In the genomic region with DNA sequence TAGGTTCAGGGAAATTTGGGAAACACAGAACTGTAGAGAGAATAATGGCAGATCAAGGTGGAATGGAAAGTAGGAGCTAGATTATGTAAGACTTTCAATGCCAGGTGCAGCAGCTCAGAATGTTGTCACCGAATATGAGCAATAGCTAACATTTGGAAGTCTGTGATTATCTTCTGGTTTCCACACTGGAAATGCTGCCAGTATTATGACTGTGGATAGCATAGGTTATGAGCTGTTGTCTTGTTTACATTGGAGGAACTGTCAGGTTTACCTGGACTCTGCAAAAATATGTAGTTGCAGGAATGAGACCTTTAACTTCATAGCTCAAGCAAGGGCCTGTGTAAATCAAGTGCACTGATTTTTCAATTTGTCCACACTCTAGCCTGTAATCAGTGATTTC, we compare ENCODE assay signal across 32 cellular contexts.
"Had no signal": no experiment of that assay in that cellular context is flagged by ENCODE, and none has a peak within 500 bp of the region (broad histone marks: within the 10 kb centered on the region; RNA-seq: fewer than 3 reads in every experiment).

No MANE protein-coding gene starts in this region.

- H3K9me3 ChIP-seq: adrenal gland, breast epithelium, colonic mucosa, gastrocnemius medialis, heart left ventricle had no signal

- H3K27ac ChIP-seq: adrenal gland, breast epithelium, cardiac muscle cell, colonic mucosa, foreskin keratinocyte, gastrocnemius medialis, heart left ventricle had no signal

- H3K27me3 ChIP-seq: cardiac muscle cell, colonic mucosa, foreskin keratinocyte, gastrocnemius medialis had no signal

- H3K36me3 ChIP-seq: adrenal gland, breast epithelium, cardiac muscle cell, colonic mucosa, gastrocnemius medialis, heart left ventricle had no signal

- H3K4me3 ChIP-seq: adrenal gland, breast epithelium, cardiac muscle cell, colonic mucosa, gastrocnemius medialis, heart left ventricle had no signal

- H3K4me1 ChIP-seq: adrenal gland, breast epithelium, colonic mucosa, foreskin keratinocyte, gastrocnemius medialis, heart left ventricle had no signal

- FAIRE-seq: endometrium had no signal

- DNase-seq: activated CD4-positive, alpha-beta memory T cell treated with anti-CD3 and anti-CD28 coated beads for 36 hours; activated CD4-positive, alpha-beta T cell treated with anti-CD3 and anti-CD28 coated beads for 36 hours; activated CD4-positive, alpha-beta T cell treated with anti-CD3 and anti-CD28 coated beads, Interleukin-2, amount 10 ng/mL, durations not matched to agents 24 days and 14 days; activated CD4-positive, CD25-positive, alpha-beta regulatory T cell; activated CD4-positive, CD25-positive, alpha-beta regulatory T cell treated with anti-CD3 and anti-CD28 coated beads, Interleukin-2, amount 50 U/mL, for 72 hours; activated CD8-positive, alpha-beta memory T cell treated with anti-CD3 and anti-CD28 coated beads, Interleukin-2, amount 10 ng/mL, durations not matched to agents 7 days and 5 days; activated CD8-positive, alpha-beta memory T cell treated with anti-CD3 and anti-CD28 coated beads, Interleukin-2, amount 50 U/mL, for 4 hours; activated CD8-positive, alpha-beta T cell treated with anti-CD3 and anti-CD28 coated beads, Interleukin-2, amount 10 ng/mL, durations not matched to agents 7 days and 5 days; activated effector memory CD4-positive, alpha-beta T cell treated with anti-CD3 and anti-CD28 coated beads, Interleukin-2, amount 50 U/mL, for 16 hours; activated naive CD4-positive, alpha-beta T cell treated with anti-CD3 and anti-CD28 coated beads for 36 hours; activated naive CD8-positive, alpha-beta T cell treated with anti-CD3 and anti-CD28 coated beads for 36 hours; activated naive CD8-positive, alpha-beta T cell treated with anti-CD3 and anti-CD28 coated beads, Interleukin-2, amount 50 U/mL, for 24 hours; activated T-cell treated with anti-CD3 and anti-CD28 coated beads, Interleukin-2, amount 50 U/mL, for 1 hour; activated T-cell treated with anti-CD3 and anti-CD28 coated beads, Interleukin-2, amount 50 U/mL, for 48 hours; adrenal gland; amygdala; aorta; central memory CD4-positive, alpha-beta T cell; cerebellar nuclear complex; colonic mucosa; effector CD8-positive, alpha-beta T cell; foreskin keratinocyte; gastrocnemius medialis; glutamatergic neuron; heart left ventricle; T-helper 1 cell; T-helper 17 cell; T1000 had no signal

- ATAC-seq: activated CD4-positive, alpha-beta T cell treated with anti-CD3 and anti-CD28 coated beads for 36 hours; activated CD8-positive, alpha-beta memory T cell treated with anti-CD3 and anti-CD28 coated beads, Interleukin-2, amount 10 ng/mL, durations not matched to agents 7 days and 5 days; activated CD8-positive, alpha-beta T cell treated with anti-CD3 and anti-CD28 coated beads, Interleukin-2, amount 10 ng/mL, durations not matched to agents 7 days and 5 days; activated naive CD8-positive, alpha-beta T cell treated with anti-CD3 and anti-CD28 coated beads, Interleukin-2, amount 50 U/mL, for 24 hours; esophagus mucosa; foreskin keratinocyte; gastrocnemius medialis; heart left ventricle; T-helper 17 cell had no signal
